ENCODE assay signal across 8 cellular contexts in genomic region chr2:26034597-26035067, GRCh38. TPM values are rescaled to one million over a fixed set of nuclear protein-coding genes. Genes with fewer than 3 reads are reported as not detected.
A peak's percentile ranks its signal among the peaks of the same experiment; 100 is the strongest.
DNase-seq lines count a peak whose midpoint lies in the region; ATAC-seq, FAIRE-seq and TF ChIP-seq lines count a peak whose summit lies in the region.

No MANE protein-coding gene starts in this region.

- peak overlapping the region; percentile 98 for H3K27ac Mint-ChIP-seq in CD8-positive, alpha-beta T cell
- H3K27ac Mint-ChIP-seq in astrocyte (ENCODE audit: unreplicated experiment): peak overlapping the region; percentile 92

- H4K20me1 ChIP-seq in astrocyte (ENCODE audit: insufficient read depth, low read length): peaks cover 48% of the 10 kb centered on the region

- no peaks in the 10 kb centered on the region for H3K9me3 ChIP-seq in CD8-positive, alpha-beta T cell (ENCODE audit: low read length)
- H3K9me3 ChIP-seq in astrocyte (ENCODE audit: insufficient read depth, low read depth, low read length) (no peaks in the 10 kb centered on the region), left lung (no peaks in the 10 kb centered on the region), testis (no peaks in the 10 kb centered on the region)

- H3K27me3 ChIP-seq in CD8-positive, alpha-beta T cell (ENCODE audit: insufficient read depth, low read length): no peaks in the 10 kb centered on the region
- no peaks in the 10 kb centered on the region for H3K27me3 ChIP-seq in astrocyte (ENCODE audit: insufficient read depth, low read length)
- H3K27me3 ChIP-seq in left lung: no peaks in the 10 kb centered on the region
- H3K27me3 ChIP-seq in testis: no peaks in the 10 kb centered on the region

- H3K4me1 ChIP-seq in CD8-positive, alpha-beta T cell (ENCODE audit: insufficient read depth, low read length): peaks cover 29% of the 10 kb centered on the region
- peaks cover 4% of the 10 kb centered on the region for H3K4me1 ChIP-seq in astrocyte (ENCODE audit: insufficient read depth, low read length)
- H3K4me1 ChIP-seq in left lung: peaks cover 18 to 46% of the 10 kb centered on the region in 2 donors
- peaks cover 15% of the 10 kb centered on the region for H3K4me1 ChIP-seq in testis

- peak overlapping the region; percentile 92 for H3K27ac ChIP-seq in CD8-positive, alpha-beta T cell (ENCODE audit: low read depth, low read length)
- peak overlapping the region; percentile 94 for H3K27ac ChIP-seq in astrocyte (ENCODE audit: low read depth, low read length)
- peak overlapping the region; percentile 94 to 97 for H3K27ac ChIP-seq in left lung
- peak overlapping the region; percentile 96 to 98 for H3K27ac ChIP-seq in testis

- H3K9ac ChIP-seq in astrocyte (ENCODE audit: low read length): peak overlapping the region; percentile 95

- H3K9me3 Mint-ChIP-seq in CD8-positive, alpha-beta T cell: no peaks in the 10 kb centered on the region
- no peaks in the 10 kb centered on the region for H3K9me3 Mint-ChIP-seq in astrocyte (ENCODE audit: unreplicated experiment)

- peaks cover 63% of the 10 kb centered on the region for H3K79me2 ChIP-seq in astrocyte (ENCODE audit: insufficient read depth, low read length)

- ATAC-seq in CD8-positive, alpha-beta T cell: no peak
- ATAC-seq in left lung: no peak
- no peak for ATAC-seq in HG02973 (IDR thresholded peaks at IDR 0.05; ENCODE audit: unreplicated experiment)

- no peaks in the 10 kb centered on the region for H3K27me3 Mint-ChIP-seq in CD8-positive, alpha-beta T cell (ENCODE audit: low read depth)
- no peaks in the 10 kb centered on the region for H3K27me3 Mint-ChIP-seq in astrocyte (ENCODE audit: low read depth, unreplicated experiment)

- intact Hi-C loops in CD8-positive, alpha-beta T cell (cut with DNase I, micrococcal nuclease): loop anchor here (1.0 to 5.0 kb wide), 10 partner anchors 34 to 1062 kb away; partner anchors contain the start of genes ASXL2 (in 2 of the 2), DNAJC27 (in 2 of the 2), KIF3C (in 2 of the 2) and ADGRF3 (in 1 of the 2)
- intact Hi-C loops in left lung (cut with DNase I) (no loop called here), testis (cut with DNase I; ENCODE audit: low total_unique reads) (no loop called here)

- peaks cover 32% of the 10 kb centered on the region for H3K36me3 Mint-ChIP-seq in CD8-positive, alpha-beta T cell
- no peaks in the 10 kb centered on the region for H3K36me3 Mint-ChIP-seq in astrocyte (ENCODE audit: low read depth, unreplicated experiment)

- H3K4me3 Mint-ChIP-seq in CD8-positive, alpha-beta T cell: peak overlapping the region; percentile 95
- H3K4me3 Mint-ChIP-seq in astrocyte (ENCODE audit: unreplicated experiment): peak overlapping the region; percentile 97

- POLR2A ChIA-PET in CD8-positive, alpha-beta T cell (lab: Charles Lee): interaction anchor here (0.6 to 2.3 kb wide), 6 partner anchors 27 to 200 kb away, joined by 3 to 15 read pairs (median 4); partner anchors contain the start of gene ASXL2

- H3K4me2 ChIP-seq in astrocyte (ENCODE audit: low read length): peak overlapping the region; percentile 93

- no peak for FAIRE-seq in astrocyte (lab: Jason Lieb, UNC)

- TF ChIP-seq CTCF in CD8-positive, alpha-beta T cell (IDR thresholded peaks at IDR 0.05): no peak
- TF ChIP-seq CTCF in astrocyte (IDR thresholded peaks at IDR 0.05; ENCODE audit: insufficient read depth, low read depth, low read length) (no peak), left lung (IDR thresholded peaks at IDR 0.05) (no peak), testis (IDR thresholded peaks at IDR 0.05) (no peak)

- no peaks in the 10 kb centered on the region for H3K36me3 ChIP-seq in CD8-positive, alpha-beta T cell (ENCODE audit: insufficient read depth, low read length)
- peaks cover 2% of the 10 kb centered on the region for H3K36me3 ChIP-seq in astrocyte (ENCODE audit: insufficient read depth, low read length)
- peaks cover 0 to 19% of the 10 kb centered on the region in 2 donors for H3K36me3 ChIP-seq in left lung
- no peaks in the 10 kb centered on the region for H3K36me3 ChIP-seq in testis (ENCODE audit: low read depth, missing control alignments)

- H3K4me1 Mint-ChIP-seq in CD8-positive, alpha-beta T cell (ENCODE audit: low read depth): peaks cover 40% of the 10 kb centered on the region
- H3K4me1 Mint-ChIP-seq in astrocyte (ENCODE audit: low read depth, unreplicated experiment): peaks cover 5% of the 10 kb centered on the region

- DNase-seq in CD8-positive, alpha-beta T cell: peak in 3 of 7 experiments; percentile 4 to 34 (median 5)
- DNase-seq in LHCN-M2 (ENCODE audit: low read depth) (peak; percentile 19), astrocyte (ENCODE audit: low read depth) (no peak), left lung (no peak), testis (no peak), foreskin melanocyte (no peak), midbrain (lab: John Stamatoyannopoulos, UW) (no peak)

- 0 to 1% methylated on average over 24 of the region's 24 CpGs for WGBS in testis, 2 donors

- CTCF ChIA-PET in CD8-positive, alpha-beta T cell (lab: Charles Lee): interaction anchor here (0.8 to 1.5 kb wide), 5 partner anchors 35 to 156 kb away, joined by 3 to 4 read pairs (median 3); partner anchors contain the start of gene ASXL2

- peak overlapping the region; percentile 85 for H2AFZ ChIP-seq in astrocyte (ENCODE audit: low read depth, low read length)

- peak overlapping the region; percentile 99 for H3K4me3 ChIP-seq in CD8-positive, alpha-beta T cell (ENCODE audit: low read depth, low read length)
- H3K4me3 ChIP-seq in astrocyte (ENCODE audit: insufficient read depth, low read depth, low read length): peak overlapping the region; percentile 97
- peak overlapping the region; percentile 64 to 77 for H3K4me3 ChIP-seq in left lung
- peak overlapping the region; percentile 93 to 96 for H3K4me3 ChIP-seq in testis

- no peak for TF ChIP-seq POLR2A in testis (IDR thresholded peaks at IDR 0.05)

RNA-seq across cellular contexts. Expression of gene RAB10, which starts 0.7 kb away (rescaled TPM):
- total RNA-seq in CD8-positive, alpha-beta T cell: 10 to 100 TPM; 12.7 TPM
- 124 and 143 TPM in 2 replicates for total RNA-seq in LHCN-M2 (2014; rRNA removed)
- polyA plus RNA-seq in LHCN-M2 (2012): 78.1 TPM
- total RNA-seq in astrocyte: 174 and 192 TPM in 2 replicates
- total RNA-seq in left lung: 100 to 1,000 TPM; 114 to 175 TPM
- total RNA-seq in testis: 100 to 1,000 TPM in 1 of 2 donors, 10 to 100 TPM in 1; 96.8 to 112 TPM
- 74.8 TPM for polyA plus RNA-seq in testis (ENCODE audit: insufficient read depth, low read depth, low replicate concordance)

RNA-seq across cellular contexts. Expression of gene KIF3C, which starts 52.3 kb away (rescaled TPM):
- 1 to 10 TPM; 1.5 to 2.3 TPM for total RNA-seq in CD8-positive, alpha-beta T cell
- total RNA-seq in LHCN-M2 (2014; rRNA removed): 9.0 and 9.3 TPM in 2 replicates
- polyA plus RNA-seq in LHCN-M2 (2012): 17.3 TPM
- total RNA-seq in astrocyte: 37.6 and 38.7 TPM in 2 replicates
- 10 to 100 TPM in 1 of 2 donors, 1 to 10 TPM in 1; 5.4 to 10.3 TPM for total RNA-seq in left lung
- total RNA-seq in testis: 1 to 10 TPM; 8.7 to 9.8 TPM
- polyA plus RNA-seq in testis (ENCODE audit: insufficient read depth, low read depth, low replicate concordance): 7.1 TPM

Comparison
In these comparisons a context has a peak if more than half of its experiments do, and no peak if none do; other contexts are left out.
1. intact Hi-C loops: an anchor here in CD8-positive, alpha-beta T cell (1.0 to 5.0 kb wide); none called in left lung and testis.